18 cellular contexts compared by ENCODE assay signal in genomic region chr2:53737091-53737490, GRCh38. TPM values are rescaled to one million over a fixed set of nuclear protein-coding genes. Genes with fewer than 3 reads are reported as not detected.
A peak's percentile ranks its signal among the peaks of the same experiment; 100 is the strongest.
DNase-seq lines count a peak whose midpoint lies in the region; ATAC-seq and TF ChIP-seq lines count a peak whose summit lies in the region.
"Had no signal": no experiment of that assay in that cellular context is flagged by ENCODE, and none has a peak within 500 bp of the region (broad histone marks: within the 10 kb centered on the region; RNA-seq: fewer than 3 reads in every experiment).

No MANE protein-coding gene starts in this region.

- H3K27me3 ChIP-seq in left lung, result no peaks in the 10 kb centered on the region
- H3K27me3 ChIP-seq: BE2C, BLaER1 had no signal

- no peaks in the 10 kb centered on the region for H3K9me3 ChIP-seq in left lung
- H3K9me3 ChIP-seq: BE2C, Caco-2 had no signal

- peak overlapping the region; percentile 68; the same call in 1 of the 2 replicates for H3K27ac Mint-ChIP-seq in WTC11
- H3K27ac Mint-ChIP-seq: CD4-positive, CD25-positive, alpha-beta regulatory T cell had no signal

- H3K27me3 Mint-ChIP-seq in WTC11 (ENCODE audit: low read depth), result no peaks in the 10 kb centered on the region
- H3K27me3 Mint-ChIP-seq: CD4-positive, alpha-beta memory T cell; CD4-positive, CD25-positive, alpha-beta regulatory T cell; CD8-positive, alpha-beta memory T cell had no signal

- peaks cover 24% of the 10 kb centered on the region for H3K36me3 Mint-ChIP-seq in WTC11

- H3K4me1 Mint-ChIP-seq in WTC11, result no peaks in the 10 kb centered on the region

- H3K4me1 ChIP-seq in left lung, result peaks cover 0 to 5% of the 10 kb centered on the region in 2 donors
- H3K4me1 ChIP-seq: BE2C, Caco-2 had no signal

- DNase-seq in WTC11 (ENCODE audit: low spot score) (no peak), left lung (no peak), left cardiac atrium (no peak), COLO668 (lab: John Stamatoyannopoulos, UW; ENCODE audit: unreplicated experiment) (no peak), SIG-M5 treated with dmso at 0.1 percent for 504 hours (lab: John Stamatoyannopoulos, UW; ENCODE audit: unreplicated experiment) (no peak)
- DNase-seq: 8988T; ACHN; BE2C; C1 segment of cervical spinal cord; Caco-2; Calu3; CD4-positive, alpha-beta memory T cell; CD4-positive, CD25-positive, alpha-beta regulatory T cell; CD8-positive, alpha-beta memory T cell; DMS79 treated with DMSO at 0.1 percent for 48 hours; GF-D8 had no signal

- ATAC-seq in WTC11 (no peak), left lung (peak; percentile 68), left cardiac atrium (no peak)

- no peak overlapping the region for H3K27ac ChIP-seq in left lung
- H3K27ac ChIP-seq: BLaER1 had no signal

- TF ChIP-seq CTCF in WTC11 (IDR thresholded peaks at IDR 0.05) (no peak), left lung (IDR thresholded peaks at IDR 0.05) (no peak)

- H3K4me3 ChIP-seq in left lung, result no peak overlapping the region
- H3K4me3 ChIP-seq: BLaER1 had no signal

- POLR2A ChIA-PET in WTC11 (lab: Charles Lee), result no interaction called here

- H3K36me3 ChIP-seq in left lung, result peaks cover 0 to 4% of the 10 kb centered on the region in 2 donors
- H3K36me3 ChIP-seq: BE2C had no signal

- H3K4me3 Mint-ChIP-seq in WTC11, result no peak overlapping the region
- H3K4me3 Mint-ChIP-seq: CD14-positive monocyte; CD4-positive, alpha-beta memory T cell; CD4-positive, CD25-positive, alpha-beta regulatory T cell; CD8-positive, alpha-beta memory T cell had no signal

- peaks cover 14% of the 10 kb centered on the region for H3K9me3 Mint-ChIP-seq in WTC11
- H3K9me3 Mint-ChIP-seq: CD4-positive, alpha-beta memory T cell; CD4-positive, CD25-positive, alpha-beta regulatory T cell; CD8-positive, alpha-beta memory T cell had no signal

- intact Hi-C loops in left lung (cut with DNase I), result no loop called here
- intact Hi-C loops in left cardiac atrium (cut with DNase I), result no loop called here

- CTCF ChIA-PET in WTC11 (lab: Charles Lee), result no interaction called here

TF ChIP-seq in WTC11, 78 proteins besides CTCF, POLR2A, EP300 and RAD21 (continues in another document):
- TF ChIP-seq NFE2L1 (CRISPR knock-in tag; IDR thresholded peaks at IDR 0.05) (no peak), ZSCAN18 (CRISPR knock-in tag; IDR thresholded peaks at IDR 0.05) (no peak), E2F1 (CRISPR knock-in tag; IDR thresholded peaks at IDR 0.05) (no peak), E2F5 (CRISPR knock-in tag; IDR thresholded peaks at IDR 0.05) (no peak), USF2 (CRISPR knock-in tag; IDR thresholded peaks at IDR 0.05) (no peak), ZMAT4 (CRISPR knock-in tag; IDR thresholded peaks at IDR 0.05) (no peak), SMAD4 (CRISPR knock-in tag; IDR thresholded peaks at IDR 0.05) (no peak), SOX15 (CRISPR knock-in tag; IDR thresholded peaks at IDR 0.05) (no peak), ZBTB43 (CRISPR knock-in tag; IDR thresholded peaks at IDR 0.05) (no peak), KAT7 (CRISPR knock-in tag; IDR thresholded peaks at IDR 0.05; ENCODE audit: borderline replicate concordance) (no peak), JAZF1 (CRISPR knock-in tag; IDR thresholded peaks at IDR 0.05) (no peak), ARID4B (CRISPR knock-in tag; IDR thresholded peaks at IDR 0.05; ENCODE audit: borderline replicate concordance) (no peak), FOXP1 (CRISPR knock-in tag; IDR thresholded peaks at IDR 0.05; ENCODE audit: borderline replicate concordance) (no peak)

RNA-seq across cellular contexts. Expression of gene CHAC2, which starts 30.5 kb away (rescaled TPM):
- total RNA-seq in WTC11 (2021) (8.7 to 10.2 TPM (median 9.6 TPM) in 3 replicates), left lung (1 to 10 TPM; 5.5 to 9.6 TPM), left cardiac atrium (1 to 10 TPM; 3.2 to 3.3 TPM)

RNA-seq across cellular contexts. Expression of gene ASB3, which starts 49.7 kb away (rescaled TPM):
- total RNA-seq in WTC11 (2021) (26.9 to 30.2 TPM (median 30.0 TPM) in 3 replicates), left lung (10 to 100 TPM; 22.7 to 24.1 TPM), left cardiac atrium (10 to 100 TPM in 1 of 2 donors, 1 to 10 TPM in 1; 9.6 to 10.8 TPM)

RNA-seq across cellular contexts. Expression of gene ERLEC1, which starts 49.8 kb away (rescaled TPM):
- total RNA-seq in WTC11 (2021) (25.9 to 27.8 TPM (median 26.5 TPM) in 3 replicates), left lung (10 to 100 TPM; 57.3 to 71.4 TPM), left cardiac atrium (10 to 100 TPM; 34.5 to 41.8 TPM)
